18 cellular contexts compared by ENCODE assay signal in the genomic region with DNA sequence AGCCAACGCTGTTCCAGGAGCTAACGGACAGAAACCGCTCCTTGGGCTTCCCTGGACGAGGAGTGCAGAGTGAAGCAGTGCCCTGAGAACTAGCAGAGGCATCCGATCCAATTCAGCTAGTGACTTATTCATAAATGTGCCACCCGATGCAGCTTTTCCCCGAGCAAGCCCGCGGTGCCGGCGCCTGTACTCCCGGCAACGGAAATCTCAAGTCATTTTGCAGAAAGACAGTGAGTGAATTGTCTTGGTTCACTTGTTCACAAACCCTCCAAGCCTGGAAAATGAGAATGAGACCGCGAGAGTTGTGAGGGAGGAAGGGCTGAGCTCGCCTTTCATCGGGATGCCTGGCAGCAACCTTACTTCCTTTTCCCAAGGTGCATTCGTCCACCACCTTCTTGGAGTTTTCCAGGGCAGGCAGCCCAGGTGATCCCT.
DNase-seq lines count a peak whose midpoint lies in the region; ATAC-seq and TF ChIP-seq lines count a peak whose summit lies in the region.
"Had no signal": no experiment of that assay in that cellular context is flagged by ENCODE, and none has a peak within 500 bp of the region (broad histone marks: within the 10 kb centered on the region; RNA-seq: fewer than 3 reads in every experiment).

No MANE protein-coding gene starts in this region.

- no peak for TF ChIP-seq EP300 in suprapubic skin (IDR thresholded peaks at IDR 0.05)

- peak overlapping the region; percentile 25 for H3K4me3 ChIP-seq in suprapubic skin
- H3K4me3 ChIP-seq: BLaER1 treated with 17β-estradiol and CSF1 and Interleukin-3, amounts not matched to agents 10 nM and 100 nM; thoracic aorta had no signal

- peaks cover 50% of the 10 kb centered on the region for H3K4me1 ChIP-seq in suprapubic skin

- in situ Hi-C loops in KBM-7 (cut with MboI; ENCODE audit: low pct_unique_long_range_greater_than_20kb, low sequenced_read_pairs) = no loop called here

- no peaks in the 10 kb centered on the region for H3K36me3 ChIP-seq in suprapubic skin
- H3K36me3 ChIP-seq: BLaER1 treated with 17β-estradiol and CSF1 and Interleukin-3, amounts not matched to agents 10 nM and 100 nM; esophagus muscularis mucosa; neutrophil; thoracic aorta had no signal

- no peaks in the 10 kb centered on the region for H3K27me3 ChIP-seq in suprapubic skin
- H3K27me3 ChIP-seq: BLaER1 treated with 17β-estradiol and CSF1 and Interleukin-3, amounts not matched to agents 10 nM and 100 nM; esophagus muscularis mucosa; neutrophil had no signal

- WGBS in suprapubic skin = 58% methylated on average over 18 of the region's 18 CpGs

- TF ChIP-seq CTCF in suprapubic skin (IDR thresholded peaks at IDR 0.05) = no peak

- ATAC-seq in SK-N-SH treated with all-trans-retinoic acid at 6 μM for 48 hours = no peak
- ATAC-seq: activated T-cell treated with anti-CD3 and anti-CD28 coated beads, Interleukin-2, amount 50 U/mL, for 4 hours had no signal

- TF ChIP-seq POLR2A in suprapubic skin (IDR thresholded peaks at IDR 0.05) = no peak

- DNase-seq in NCI-H2227 treated with DMSO at 0.1 percent for 48 hours (lab: John Stamatoyannopoulos, UW) = peak; percentile 17
- peak; percentile 41 for DNase-seq in cerebellum (ENCODE audit: low spot score)
- peak; percentile 69 for DNase-seq in medulla oblongata (ENCODE audit: extremely low spot score)
- DNase-seq in suprapubic skin (ENCODE audit: low spot score in 2 of 2) = no peak
- DNase-seq in KBM-7 = no peak
- DNase-seq in NCI-H2171 (lab: John Stamatoyannopoulos, UW) = no peak
- DNase-seq: activated CD4-positive, CD25-positive, alpha-beta regulatory T cell treated with anti-CD3 and anti-CD28 coated beads, Interleukin-2, amount 50 U/mL, for 72 hours; activated T-cell treated with anti-CD3 and anti-CD28 coated beads, Interleukin-2, amount 50 U/mL, for 4 hours; DND-41; HFFc6; Kasumi-1; mesendoderm; NCI-H748 treated with DMSO at 0.1 percent for 48 hours had no signal

- no peaks in the 10 kb centered on the region for H3K9me3 ChIP-seq in suprapubic skin
- H3K9me3 ChIP-seq: BLaER1 treated with 17β-estradiol and CSF1 and Interleukin-3, amounts not matched to agents 10 nM and 100 nM; esophagus muscularis mucosa; neutrophil; thoracic aorta had no signal

- peak overlapping the region; percentile 70 for H3K27ac ChIP-seq in suprapubic skin
- H3K27ac ChIP-seq: BLaER1 treated with 17β-estradiol and CSF1 and Interleukin-3, amounts not matched to agents 10 nM and 100 nM; neutrophil; thoracic aorta had no signal

TF ChIP-seq in SK-N-SH treated with all-trans-retinoic acid at 6 μM for 48 hours, 23 proteins besides CTCF, POLR2A, EP300 and RAD21:
- TF ChIP-seq ZFP3 (CRISPR knock-in tag; IDR thresholded peaks at IDR 0.05) (no peak), CREB5 (CRISPR knock-in tag; IDR thresholded peaks at IDR 0.05; ENCODE audit: low read depth) (no peak), CSDC2 (CRISPR knock-in tag; IDR thresholded peaks at IDR 0.05) (no peak), PPARA (CRISPR knock-in tag; IDR thresholded peaks at IDR 0.05; ENCODE audit: borderline replicate concordance) (no peak), ARNTL (CRISPR knock-in tag; IDR thresholded peaks at IDR 0.05; ENCODE audit: borderline replicate concordance, low read depth) (no peak), ZNF8 (CRISPR knock-in tag; IDR thresholded peaks at IDR 0.05) (no peak), ZFP30 (CRISPR knock-in tag; IDR thresholded peaks at IDR 0.05) (no peak), TOX (CRISPR knock-in tag; IDR thresholded peaks at IDR 0.05; ENCODE audit: borderline replicate concordance) (no peak), RARB (CRISPR knock-in tag; IDR thresholded peaks at IDR 0.05) (no peak), TCF4 (CRISPR knock-in tag; IDR thresholded peaks at IDR 0.05; ENCODE audit: borderline replicate concordance) (no peak), GLIS3 (CRISPR knock-in tag; IDR thresholded peaks at IDR 0.05) (no peak), OSR1 (CRISPR knock-in tag; IDR thresholded peaks at IDR 0.05) (no peak)
- TF ChIP-seq, protein P1, sequence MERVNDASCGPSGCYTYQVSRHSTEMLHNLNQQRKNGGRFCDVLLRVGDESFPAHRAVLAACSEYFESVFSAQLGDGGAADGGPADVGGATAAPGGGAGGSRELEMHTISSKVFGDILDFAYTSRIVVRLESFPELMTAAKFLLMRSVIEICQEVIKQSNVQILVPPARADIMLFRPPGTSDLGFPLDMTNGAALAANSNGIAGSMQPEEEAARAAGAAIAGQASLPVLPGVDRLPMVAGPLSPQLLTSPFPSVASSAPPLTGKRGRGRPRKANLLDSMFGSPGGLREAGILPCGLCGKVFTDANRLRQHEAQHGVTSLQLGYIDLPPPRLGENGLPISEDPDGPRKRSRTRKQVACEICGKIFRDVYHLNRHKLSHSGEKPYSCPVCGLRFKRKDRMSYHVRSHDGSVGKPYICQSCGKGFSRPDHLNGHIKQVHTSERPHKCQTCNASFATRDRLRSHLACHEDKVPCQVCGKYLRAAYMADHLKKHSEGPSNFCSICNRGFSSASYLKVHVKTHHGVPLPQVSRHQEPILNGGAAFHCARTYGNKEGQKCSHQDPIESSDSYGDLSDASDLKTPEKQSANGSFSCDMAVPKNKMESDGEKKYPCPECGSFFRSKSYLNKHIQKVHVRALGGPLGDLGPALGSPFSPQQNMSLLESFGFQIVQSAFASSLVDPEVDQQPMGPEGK (CRISPR knock-in tag; IDR thresholded peaks at IDR 0.05; ENCODE audit: borderline replicate concordance) = no peak
- TF ChIP-seq, protein P2, sequence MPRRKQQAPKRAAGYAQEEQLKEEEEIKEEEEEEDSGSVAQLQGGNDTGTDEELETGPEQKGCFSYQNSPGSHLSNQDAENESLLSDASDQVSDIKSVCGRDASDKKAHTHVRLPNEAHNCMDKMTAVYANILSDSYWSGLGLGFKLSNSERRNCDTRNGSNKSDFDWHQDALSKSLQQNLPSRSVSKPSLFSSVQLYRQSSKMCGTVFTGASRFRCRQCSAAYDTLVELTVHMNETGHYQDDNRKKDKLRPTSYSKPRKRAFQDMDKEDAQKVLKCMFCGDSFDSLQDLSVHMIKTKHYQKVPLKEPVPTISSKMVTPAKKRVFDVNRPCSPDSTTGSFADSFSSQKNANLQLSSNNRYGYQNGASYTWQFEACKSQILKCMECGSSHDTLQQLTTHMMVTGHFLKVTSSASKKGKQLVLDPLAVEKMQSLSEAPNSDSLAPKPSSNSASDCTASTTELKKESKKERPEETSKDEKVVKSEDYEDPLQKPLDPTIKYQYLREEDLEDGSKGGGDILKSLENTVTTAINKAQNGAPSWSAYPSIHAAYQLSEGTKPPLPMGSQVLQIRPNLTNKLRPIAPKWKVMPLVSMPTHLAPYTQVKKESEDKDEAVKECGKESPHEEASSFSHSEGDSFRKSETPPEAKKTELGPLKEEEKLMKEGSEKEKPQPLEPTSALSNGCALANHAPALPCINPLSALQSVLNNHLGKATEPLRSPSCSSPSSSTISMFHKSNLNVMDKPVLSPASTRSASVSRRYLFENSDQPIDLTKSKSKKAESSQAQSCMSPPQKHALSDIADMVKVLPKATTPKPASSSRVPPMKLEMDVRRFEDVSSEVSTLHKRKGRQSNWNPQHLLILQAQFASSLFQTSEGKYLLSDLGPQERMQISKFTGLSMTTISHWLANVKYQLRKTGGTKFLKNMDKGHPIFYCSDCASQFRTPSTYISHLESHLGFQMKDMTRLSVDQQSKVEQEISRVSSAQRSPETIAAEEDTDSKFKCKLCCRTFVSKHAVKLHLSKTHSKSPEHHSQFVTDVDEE (CRISPR knock-in tag; IDR thresholded peaks at IDR 0.05) = no peak
- TF ChIP-seq, protein P3, sequence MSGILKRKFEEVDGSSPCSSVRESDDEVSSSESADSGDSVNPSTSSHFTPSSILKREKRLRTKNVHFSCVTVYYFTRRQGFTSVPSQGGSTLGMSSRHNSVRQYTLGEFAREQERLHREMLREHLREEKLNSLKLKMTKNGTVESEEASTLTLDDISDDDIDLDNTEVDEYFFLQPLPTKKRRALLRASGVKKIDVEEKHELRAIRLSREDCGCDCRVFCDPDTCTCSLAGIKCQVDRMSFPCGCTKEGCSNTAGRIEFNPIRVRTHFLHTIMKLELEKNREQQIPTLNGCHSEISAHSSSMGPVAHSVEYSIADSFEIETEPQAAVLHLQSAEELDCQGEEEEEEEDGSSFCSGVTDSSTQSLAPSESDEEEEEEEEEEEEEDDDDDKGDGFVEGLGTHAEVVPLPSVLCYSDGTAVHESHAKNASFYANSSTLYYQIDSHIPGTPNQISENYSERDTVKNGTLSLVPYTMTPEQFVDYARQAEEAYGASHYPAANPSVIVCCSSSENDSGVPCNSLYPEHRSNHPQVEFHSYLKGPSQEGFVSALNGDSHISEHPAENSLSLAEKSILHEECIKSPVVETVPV (CRISPR knock-in tag; IDR thresholded peaks at IDR 0.05) = no peak

Comparison
In these comparisons a context has a peak if more than half of its experiments do, and no peak if none do; other contexts are left out.
1. DNase-seq: peak in NCI-H2227 treated with DMSO at 0.1 percent for 48 hours (single experiment), cerebellum (single experiment) and medulla oblongata (single experiment); none in suprapubic skin (0 of 2), KBM-7 (single experiment) and NCI-H2171 (single experiment).